In the genomic region with DNA sequence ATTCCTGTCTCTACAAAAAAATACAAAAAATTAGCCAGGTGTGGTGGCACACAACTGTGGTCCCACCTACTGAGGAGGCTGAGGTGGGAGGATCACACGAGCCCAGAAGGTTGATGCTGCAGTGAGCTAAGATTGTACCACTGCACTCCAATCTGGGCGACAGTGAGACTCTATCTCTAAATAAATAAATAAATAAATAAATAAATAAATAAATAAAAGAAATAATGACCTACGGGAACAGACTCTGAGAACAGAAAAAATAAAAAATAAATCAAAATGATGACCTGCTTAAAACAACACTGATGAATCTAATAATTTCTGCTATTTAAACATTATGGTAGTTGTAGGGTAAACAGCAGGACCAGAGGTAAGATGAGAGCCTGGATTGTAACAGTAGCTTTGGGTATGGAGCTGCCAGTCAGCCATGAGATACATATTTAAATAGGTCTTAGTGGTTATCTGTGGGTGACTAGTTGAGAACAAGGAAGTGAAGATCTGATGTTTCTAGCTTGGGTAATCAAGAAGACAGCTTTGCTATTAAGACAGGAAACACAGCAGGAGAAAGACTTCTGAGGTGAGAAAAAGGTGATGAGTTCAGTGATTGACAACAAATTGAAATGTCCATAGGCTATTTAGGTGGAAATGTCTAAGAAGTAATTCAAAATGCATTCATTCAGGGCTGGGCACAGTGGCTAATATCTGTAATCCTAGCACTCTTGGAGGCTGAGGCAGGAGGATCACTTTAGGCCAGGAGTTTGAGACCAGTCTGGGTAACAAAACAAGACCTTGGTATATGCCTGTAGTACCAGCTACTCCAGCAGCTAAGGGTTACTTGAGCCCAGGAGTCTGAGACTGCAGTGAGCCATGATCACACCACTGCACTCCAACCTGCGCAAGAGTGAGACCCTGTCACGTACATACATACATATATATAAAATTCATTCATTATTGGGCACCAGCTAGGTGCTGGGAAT, we compare ENCODE assay signal across 8 cellular contexts. TPM values are rescaled to one million over a fixed set of nuclear protein-coding genes. Genes with fewer than 3 reads are reported as not detected.
DNase-seq lines count a peak whose midpoint lies in the region; ATAC-seq and TF ChIP-seq lines count a peak whose summit lies in the region.

No MANE protein-coding gene starts in this region.

- H3K4me1 ChIP-seq in neutrophil (ENCODE audit: control insufficient read depth in 1 of 2, insufficient read depth in 1 of 2, low read depth in 1 of 2, low read length in 1 of 2) = peaks cover 24% of the 10 kb centered on the region in 2 experiments

- ATAC-seq in activated CD4-positive, alpha-beta T cell treated with anti-CD3 and anti-CD28 coated beads for 36 hours = peak; percentile 80
- peak; percentile 90 for ATAC-seq in HG02763 (IDR thresholded peaks at IDR 0.05; ENCODE audit: unreplicated experiment)

- H3K4me3 ChIP-seq in neutrophil (ENCODE audit: low read depth in 1 of 2, low read length in 1 of 2) = no peak overlapping the region

- H3K27me3 ChIP-seq in neutrophil = no peaks in the 10 kb centered on the region

- H3K9me3 Mint-ChIP-seq in activated CD4-positive, alpha-beta T cell treated with anti-CD3 and anti-CD28 coated beads for 36 hours (ENCODE audit: low read depth) = no peaks in the 10 kb centered on the region
- H3K9me3 Mint-ChIP-seq in HFFc6 = no peaks in the 10 kb centered on the region

- peaks cover 75% of the 10 kb centered on the region for H3K36me3 Mint-ChIP-seq in activated CD4-positive, alpha-beta T cell treated with anti-CD3 and anti-CD28 coated beads for 36 hours (ENCODE audit: low read depth)
- peaks cover 61% of the 10 kb centered on the region for H3K36me3 Mint-ChIP-seq in HFFc6 (ENCODE audit: low read depth)

- CTCF ChIA-PET in activated CD4-positive, alpha-beta T cell treated with anti-CD3 and anti-CD28 coated beads for 36 hours (lab: Charles Lee) = interaction anchor here (1.0 to 4.3 kb wide), 4 partner anchors 9 to 41 kb away, joined by 4 to 22 read pairs (median 4); no protein-coding TSS in a partner anchor
- CTCF ChIA-PET in HEK293T (lab: Yijun Ruan, JAX) = interaction anchor here (1.0 to 1.6 kb wide), 2 partner anchors 12 to 41 kb away, joined by 3 to 5 read pairs; no protein-coding TSS in a partner anchor

- H3K27ac Mint-ChIP-seq in activated CD4-positive, alpha-beta T cell treated with anti-CD3 and anti-CD28 coated beads for 36 hours = peak overlapping the region; percentile 79
- H3K27ac Mint-ChIP-seq in HFFc6 = no peak overlapping the region

- H3K27me3 Mint-ChIP-seq in activated CD4-positive, alpha-beta T cell treated with anti-CD3 and anti-CD28 coated beads for 36 hours = no peaks in the 10 kb centered on the region
- H3K27me3 Mint-ChIP-seq in HFFc6 (ENCODE audit: insufficient read depth) = 0 out of 2 replicates have a peak, but pooled peaks cover 2% of the 10 kb centered on the region

- intact Hi-C loops in activated CD4-positive, alpha-beta T cell treated with anti-CD3 and anti-CD28 coated beads for 36 hours (cut with DNase I, micrococcal nuclease) = no loop called here

- H3K4me1 Mint-ChIP-seq in activated CD4-positive, alpha-beta T cell treated with anti-CD3 and anti-CD28 coated beads for 36 hours = peaks cover 79% of the 10 kb centered on the region
- H3K4me1 Mint-ChIP-seq in HFFc6 (ENCODE audit: low read depth) = peaks cover 48% of the 10 kb centered on the region

- no peak for DNase-seq in activated CD4-positive, alpha-beta T cell treated with anti-CD3 and anti-CD28 coated beads for 36 hours
- DNase-seq in activated CD4-positive, alpha-beta T cell treated with anti-CD3 and anti-CD28 coated beads for 48 hours = no peak
- DNase-seq in NOMO-1 treated with dmso at 0.1 percent for 144 hours (lab: John Stamatoyannopoulos, UW; ENCODE audit: unreplicated experiment) (peak; percentile 9), HFFc6 (no peak), mesenteric fat pad (ENCODE audit: low spot score) (no peak), HEK293T (ENCODE audit: extremely low spot score) (no peak)

- no peaks in the 10 kb centered on the region for H3K9me3 ChIP-seq in neutrophil

- no peak for TF ChIP-seq CTCF in neutrophil (IDR thresholded peaks at IDR 0.05)
- TF ChIP-seq CTCF in HFFc6 (IDR thresholded peaks at IDR 0.05) = no peak

- POLR2A ChIA-PET in activated CD4-positive, alpha-beta T cell treated with anti-CD3 and anti-CD28 coated beads for 36 hours (lab: Charles Lee) = interaction anchor here (1.2 to 1.6 kb wide), 2 partner anchors 8 to 13 kb away, joined by 4 to 5 read pairs; no protein-coding TSS in a partner anchor
- POLR2A ChIA-PET in HEK293T (lab: Yijun Ruan, JAX) = no interaction called here

- H3K27ac ChIP-seq in neutrophil = peak overlapping the region; percentile 75

- peaks cover 41% of the 10 kb centered on the region for H3K36me3 ChIP-seq in neutrophil

- no peak overlapping the region for H3K4me3 Mint-ChIP-seq in activated CD4-positive, alpha-beta T cell treated with anti-CD3 and anti-CD28 coated beads for 36 hours
- no peak overlapping the region for H3K4me3 Mint-ChIP-seq in HFFc6

TF ChIP-seq in HEK293T, 16 proteins besides CTCF, POLR2A, EP300 and RAD21:
- TF ChIP-seq FOXA1 (IDR thresholded peaks at IDR 0.05) (no peak), TARDBP (IDR thresholded peaks at IDR 0.05) (no peak), L3MBTL2 (conservative IDR thresholded peaks at IDR 0.05) (no peak), HDGF (IDR thresholded peaks at IDR 0.05; ENCODE audit: borderline replicate concordance) (no peak), FOXM1 (IDR thresholded peaks at IDR 0.05; ENCODE audit: borderline replicate concordance) (no peak), SP1 (IDR thresholded peaks at IDR 0.05) (no peak), ZNF384 (IDR thresholded peaks at IDR 0.05) (no peak), NFRKB (IDR thresholded peaks at IDR 0.05) (no peak), BHLHE40 (IDR thresholded peaks at IDR 0.05; ENCODE audit: borderline replicate concordance) (no peak), LEF1 (IDR thresholded peaks at IDR 0.05; ENCODE audit: borderline replicate concordance) (no peak), SUZ12 (IDR thresholded peaks at IDR 0.05) (no peak), ELF4 (IDR thresholded peaks at IDR 0.05) (no peak), ARNT (IDR thresholded peaks at IDR 0.05) (no peak), FOXK2 (IDR thresholded peaks at IDR 0.05) (no peak), CTBP1 (IDR thresholded peaks at IDR 0.05; ENCODE audit: borderline replicate concordance) (no peak)
- TF ChIP-seq, protein P1, sequence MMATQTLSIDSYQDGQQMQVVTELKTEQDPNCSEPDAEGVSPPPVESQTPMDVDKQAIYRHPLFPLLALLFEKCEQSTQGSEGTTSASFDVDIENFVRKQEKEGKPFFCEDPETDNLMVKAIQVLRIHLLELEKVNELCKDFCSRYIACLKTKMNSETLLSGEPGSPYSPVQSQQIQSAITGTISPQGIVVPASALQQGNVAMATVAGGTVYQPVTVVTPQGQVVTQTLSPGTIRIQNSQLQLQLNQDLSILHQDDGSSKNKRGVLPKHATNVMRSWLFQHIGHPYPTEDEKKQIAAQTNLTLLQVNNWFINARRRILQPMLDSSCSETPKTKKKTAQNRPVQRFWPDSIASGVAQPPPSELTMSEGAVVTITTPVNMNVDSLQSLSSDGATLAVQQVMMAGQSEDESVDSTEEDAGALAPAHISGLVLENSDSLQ (IDR thresholded peaks at IDR 0.05) = no peak

RNA-seq across cellular contexts. Expression of a gene that starts 11.0 kb away (rescaled TPM):
- 10 to 100 TPM; 81.9 to 87.5 TPM for total RNA-seq in activated CD4-positive, alpha-beta T cell treated with anti-CD3 and anti-CD28 coated beads for 36 hours
- total RNA-seq in HFFc6 (2021; fragmentation: NEBNext Ultra II Directional; extraction: Animal tissue kit (Norgen Biotek cat#: 25700)) = 10 to 100 TPM; 69.8 to 88.1 (median 78.6) TPM
- total RNA-seq in mesenteric fat pad = 77.9 TPM
